8 cellular contexts compared by ENCODE assay signal in the genomic region with DNA sequence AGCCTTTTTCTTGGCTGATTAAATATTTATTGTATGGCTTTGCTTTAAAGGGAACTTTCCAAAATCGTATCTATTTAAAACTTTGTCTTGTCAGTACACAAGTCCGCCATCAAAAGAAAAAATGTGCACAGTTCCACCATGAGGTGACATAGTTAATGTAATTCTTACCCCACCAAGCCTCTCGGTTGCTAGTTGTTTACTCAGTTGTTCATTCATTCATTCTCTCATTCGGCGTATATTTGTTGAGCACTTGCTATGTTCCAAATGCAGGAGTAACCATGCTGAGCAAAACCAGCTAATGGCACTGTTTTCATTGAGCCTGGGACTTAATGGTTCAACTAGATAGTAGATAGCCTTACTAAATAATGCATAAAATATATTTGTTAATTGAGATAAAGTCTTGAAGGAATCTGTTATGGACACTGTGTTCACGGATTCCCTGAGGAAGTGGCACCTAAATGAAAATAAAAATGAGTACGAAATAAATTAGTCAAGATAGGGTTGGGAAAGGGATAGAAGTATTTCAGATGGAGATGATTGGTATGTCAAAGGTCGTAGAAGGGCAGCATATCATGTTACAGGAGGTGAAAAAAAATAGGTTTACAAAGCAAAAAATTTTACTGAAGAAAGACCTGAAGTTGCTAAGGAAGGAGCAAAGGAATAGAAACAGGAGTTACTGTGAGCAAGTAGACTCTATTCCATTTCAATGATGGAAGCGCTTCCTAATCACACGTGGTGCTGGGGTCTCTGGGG. TPM values are rescaled to one million over a fixed set of nuclear protein-coding genes. Genes with fewer than 3 reads are reported as not detected.
DNase-seq lines count a peak whose midpoint lies in the region; ATAC-seq and TF ChIP-seq lines count a peak whose summit lies in the region.

No MANE protein-coding gene starts in this region.

- no peak overlapping the region; the same call in 1 of the 2 replicates for H2AFZ ChIP-seq in PC-9

- peaks cover 11% of the 10 kb centered on the region for H4K20me1 ChIP-seq in DOHH2 (ENCODE audit: control insufficient read depth, insufficient read depth, low read depth, low read length)
- peaks cover 23% of the 10 kb centered on the region; the same call in 1 of the 2 replicates for H4K20me1 ChIP-seq in PC-9 (ENCODE audit: insufficient read depth)

- POLR2A ChIA-PET in PC-9 (lab: Charles Lee; ENCODE audit: unreplicated experiment): interaction anchor here (0.6 kb wide), 1 partner anchor 21 kb away, joined by 4 read pairs; no protein-coding TSS in a partner anchor

- CTCF ChIA-PET in PC-9 (lab: Charles Lee): no interaction called here

- H3K9me3 ChIP-seq in DOHH2 (ENCODE audit: control insufficient read depth, insufficient read depth, low read length) (no peaks in the 10 kb centered on the region), PC-9 (ENCODE audit: insufficient read depth, low read depth) (no peaks in the 10 kb centered on the region), esophagus (ENCODE audit: control insufficient read depth in 2 of 2, insufficient read depth in 1 of 2, low read depth in 1 of 2, low read length in 1 of 2) (no peaks in the 10 kb centered on the region)

- no peak overlapping the region for H3K27ac ChIP-seq in DOHH2 (ENCODE audit: low read depth, low read length)
- H3K27ac ChIP-seq in PC-9: no peak overlapping the region
- H3K27ac ChIP-seq in esophagus (ENCODE audit: low read depth in 2 of 2, low read length in 1 of 2): no peak overlapping the region

- BruUV-seq in PC-9 (replicated peaks; lab: Mats Ljungman, UMichigan): no TSS peak

- H3K4me3 ChIP-seq in DOHH2 (ENCODE audit: low read length): peak overlapping the region; percentile 88
- H3K4me3 ChIP-seq in PC-9: peak overlapping the region; percentile 73
- H3K4me3 ChIP-seq in esophagus (ENCODE audit: low read depth in 1 of 2, low read length in 2 of 2): peak overlapping the region; percentile 74 to 94

- H3K9me2 ChIP-seq in DOHH2 (replicated peaks; ENCODE audit: control insufficient read depth, low read length): no peaks in the 10 kb centered on the region
- no peaks in the 10 kb centered on the region for H3K9me2 ChIP-seq in PC-9 (ENCODE audit: insufficient read depth)

- H3K27ac Mint-ChIP-seq in progenitor cell of endocrine pancreas: peak overlapping the region; percentile 93

- H3K9me3 Mint-ChIP-seq in progenitor cell of endocrine pancreas (ENCODE audit: low read depth): no peaks in the 10 kb centered on the region

- H3K36me3 Mint-ChIP-seq in progenitor cell of endocrine pancreas (ENCODE audit: insufficient read depth): peaks cover 1% of the 10 kb centered on the region

- H3K4me1 Mint-ChIP-seq in progenitor cell of endocrine pancreas (ENCODE audit: low read depth): peaks cover 18% of the 10 kb centered on the region

- no peak for ATAC-seq in activated CD4-positive, CD25-positive, alpha-beta regulatory T cell treated with anti-CD3 and anti-CD28 coated beads, Interleukin-2, amount 50 U/mL, for 24 hours

- DNase-seq in PC-9: no peak
- DNase-seq in progenitor cell of endocrine pancreas (ENCODE audit: low spot score, unreplicated experiment): no peak
- DNase-seq in SKM-1 (lab: John Stamatoyannopoulos, UW; ENCODE audit: unreplicated experiment): no peak
- no peak for DNase-seq in NOMO-1 (lab: John Stamatoyannopoulos, UW; ENCODE audit: unreplicated experiment in 2 of 2)
- no peak for DNase-seq in A172 (ENCODE audit: low spot score)

- peaks cover 69% of the 10 kb centered on the region for H3K79me2 ChIP-seq in DOHH2 (ENCODE audit: control insufficient read depth, low read length)
- H3K79me2 ChIP-seq in PC-9 (ENCODE audit: low read depth): peaks cover 55% of the 10 kb centered on the region

- H3F3A ChIP-seq in DOHH2 (ENCODE audit: control insufficient read depth, insufficient read depth) (no peaks in the 10 kb centered on the region), PC-9 (ENCODE audit: insufficient read depth, low read depth) (peaks cover 6% of the 10 kb centered on the region; the same call in 1 of the 2 replicates)

- intact Hi-C loops in PC-9 (cut with micrococcal nuclease; ENCODE audit: unreplicated experiment): no loop called here

- no peaks in the 10 kb centered on the region for H3K27me3 ChIP-seq in DOHH2 (ENCODE audit: control insufficient read depth, low read length)
- H3K27me3 ChIP-seq in PC-9 (ENCODE audit: insufficient read depth, low read depth): no peaks in the 10 kb centered on the region
- no peaks in the 10 kb centered on the region for H3K27me3 ChIP-seq in esophagus (ENCODE audit: control insufficient read depth in 1 of 2, insufficient read depth in 2 of 2, low read length in 2 of 2)

- H3K4me2 ChIP-seq in DOHH2 (ENCODE audit: low read length) (peak overlapping the region; percentile 93), PC-9 (peak overlapping the region; percentile 100)

- 49 to 50% methylated on average over 10 of the region's 10 CpGs for WGBS in esophagus, 2 donors

- H3K27me3 Mint-ChIP-seq in progenitor cell of endocrine pancreas: no peaks in the 10 kb centered on the region

- TF ChIP-seq CTCF in DOHH2 (IDR thresholded peaks at IDR 0.05; ENCODE audit: low read depth, low read length, poor library complexity, severe bottlenecking) (no peak), PC-9 (conservative IDR thresholded peaks at IDR 0.05) (no peak), progenitor cell of endocrine pancreas (IDR thresholded peaks at IDR 0.05; ENCODE audit: unreplicated experiment) (no peak)

- H3K4me1 ChIP-seq in DOHH2 (ENCODE audit: control insufficient read depth, low read length): peaks cover 23% of the 10 kb centered on the region
- H3K4me1 ChIP-seq in PC-9 (replicated peaks; ENCODE audit: insufficient read depth): peaks cover 16% of the 10 kb centered on the region
- H3K4me1 ChIP-seq in esophagus (ENCODE audit: control insufficient read depth in 2 of 2, insufficient read depth in 2 of 2, low read length in 1 of 2): peaks cover 3% of the 10 kb centered on the region in 2 donors

- H3K4me3 Mint-ChIP-seq in progenitor cell of endocrine pancreas (ENCODE audit: low read depth): peak overlapping the region; percentile 97

- H3K36me3 ChIP-seq in DOHH2 (ENCODE audit: control insufficient read depth, low read length) (peaks cover 26% of the 10 kb centered on the region), PC-9 (ENCODE audit: low read depth) (no peaks in the 10 kb centered on the region), esophagus (ENCODE audit: control insufficient read depth in 2 of 2, insufficient read depth in 2 of 2, low read length in 1 of 2) (no peaks in the 10 kb centered on the region)

RNA-seq across cellular contexts. Expression of a gene that starts 1.5 kb away (rescaled TPM):
- total RNA-seq in PC-9 (2021) (20.5 and 22.6 TPM in 2 replicates), progenitor cell of endocrine pancreas (27.3 and 29.4 TPM in 2 replicates)
- polyA plus RNA-seq in esophagus: 1 to 10 TPM; 6.1 to 8.0 TPM
- 9.5 and 11.1 TPM in 2 replicates for total RNA-seq in A172 (2014; rRNA removed; shearing (Covaris generic))

RNA-seq across cellular contexts. Expression of a gene that starts 17.3 kb away (rescaled TPM):
- 24.7 and 40.7 TPM in 2 replicates for total RNA-seq in PC-9 (2021)
- polyA plus RNA-seq in esophagus: 10 to 100 TPM; 24.0 to 36.0 TPM
- 55.7 and 61.8 TPM in 2 replicates for total RNA-seq in progenitor cell of endocrine pancreas
- 96.7 and 249 TPM in 2 replicates for total RNA-seq in A172 (2014; rRNA removed; shearing (Covaris generic))

RNA-seq across cellular contexts. Expression of a gene that starts 48.5 kb away (rescaled TPM):
- total RNA-seq in PC-9 (2021) (5.2 and 8.8 TPM in 2 replicates), progenitor cell of endocrine pancreas (12.1 and 13.6 TPM in 2 replicates)
- 1 to 10 TPM; 3.8 to 4.3 TPM for polyA plus RNA-seq in esophagus
- total RNA-seq in A172 (2014; rRNA removed; shearing (Covaris generic)): 1.2 and 2.3 TPM in 2 replicates
